ENCODE assay signal across 8 cellular contexts in genomic region chr15:40872791-40873526, GRCh38. TPM values are rescaled to one million over a fixed set of nuclear protein-coding genes. Genes with fewer than 3 reads are reported as not detected.
DNase-seq lines count a peak whose midpoint lies in the region; ATAC-seq and TF ChIP-seq lines count a peak whose summit lies in the region.
"Had no signal": no experiment of that assay in that cellular context is flagged by ENCODE, and none has a peak within 500 bp of the region (broad histone marks: within the 10 kb centered on the region; RNA-seq: fewer than 3 reads in every experiment).

No MANE protein-coding gene starts in this region.

- peaks cover 26% of the 10 kb centered on the region for H3K4me1 Mint-ChIP-seq in activated T-cell treated with anti-CD3 and anti-CD28 coated beads, Interleukin-2, amount 50 U/mL, for 24 hours (ENCODE audit: low read depth)
- peaks cover 20% of the 10 kb centered on the region for H3K4me1 Mint-ChIP-seq in endodermal cell
- H3K4me1 Mint-ChIP-seq in stimulated activated naive CD8-positive, alpha-beta T cell treated with anti-CD3 and anti-CD28 coated beads, Interleukin-15, amount 100 ng/mL, for 72 hours = peaks cover 31% of the 10 kb centered on the region

- peak overlapping the region; percentile 75 for H3K4me3 ChIP-seq in endodermal cell (ENCODE audit: low read length)

- DNase-seq in activated T-cell treated with anti-CD3 and anti-CD28 coated beads, Interleukin-2, amount 50 U/mL, for 24 hours = no peak
- DNase-seq in activated T-cell treated with anti-CD3 and anti-CD28 coated beads, Interleukin-2, amount 50 U/mL, for 1 hour = no peak
- DNase-seq in endodermal cell = peak; percentile 56
- DNase-seq in stimulated activated naive CD8-positive, alpha-beta T cell treated with anti-CD3 and anti-CD28 coated beads, Interleukin-15, amount 100 ng/mL, for 72 hours = no peak
- DNase-seq in T1000 (lab: John Stamatoyannopoulos, UW) = no peak
- DNase-seq in MV-4-11 (lab: John Stamatoyannopoulos, UW) = no peak

- H3K27ac ChIP-seq in endodermal cell (ENCODE audit: low read depth, low read length) = no peak overlapping the region

- no peak for ATAC-seq in stimulated activated naive CD8-positive, alpha-beta T cell treated with anti-CD3 and anti-CD28 coated beads, Interleukin-15, amount 100 ng/mL, for 72 hours

- H3K27ac Mint-ChIP-seq in activated T-cell treated with anti-CD3 and anti-CD28 coated beads, Interleukin-2, amount 50 U/mL, for 24 hours = no peak overlapping the region
- H3K27ac Mint-ChIP-seq in endodermal cell = no peak overlapping the region
- H3K27ac Mint-ChIP-seq in stimulated activated naive CD8-positive, alpha-beta T cell treated with anti-CD3 and anti-CD28 coated beads, Interleukin-15, amount 100 ng/mL, for 72 hours = no peak overlapping the region

- H3K27me3 Mint-ChIP-seq in activated T-cell treated with anti-CD3 and anti-CD28 coated beads, Interleukin-2, amount 50 U/mL, for 24 hours = peaks cover 13% of the 10 kb centered on the region
- peaks cover 3% of the 10 kb centered on the region for H3K27me3 Mint-ChIP-seq in endodermal cell (ENCODE audit: insufficient read depth)
- peaks cover 33% of the 10 kb centered on the region for H3K27me3 Mint-ChIP-seq in stimulated activated naive CD8-positive, alpha-beta T cell treated with anti-CD3 and anti-CD28 coated beads, Interleukin-15, amount 100 ng/mL, for 72 hours

- H3K9me3 Mint-ChIP-seq in activated T-cell treated with anti-CD3 and anti-CD28 coated beads, Interleukin-2, amount 50 U/mL, for 24 hours = no peaks in the 10 kb centered on the region
- no peaks in the 10 kb centered on the region for H3K9me3 Mint-ChIP-seq in endodermal cell
- no peaks in the 10 kb centered on the region for H3K9me3 Mint-ChIP-seq in stimulated activated naive CD8-positive, alpha-beta T cell treated with anti-CD3 and anti-CD28 coated beads, Interleukin-15, amount 100 ng/mL, for 72 hours

- no peak overlapping the region for H3K9ac ChIP-seq in endodermal cell (ENCODE audit: extremely low read depth, low read length, poor library complexity, severe bottlenecking)

- TF ChIP-seq CTCF in endodermal cell (conservative IDR thresholded peaks at IDR 0.05) = no peak

- H3K4me3 Mint-ChIP-seq in activated T-cell treated with anti-CD3 and anti-CD28 coated beads, Interleukin-2, amount 50 U/mL, for 24 hours = peak overlapping the region; percentile 73
- H3K4me3 Mint-ChIP-seq in endodermal cell = peak overlapping the region; percentile 62
- H3K4me3 Mint-ChIP-seq in stimulated activated naive CD8-positive, alpha-beta T cell treated with anti-CD3 and anti-CD28 coated beads, Interleukin-15, amount 100 ng/mL, for 72 hours = peak overlapping the region; percentile 71 to 92

- no peaks in the 10 kb centered on the region for H3K36me3 ChIP-seq in endodermal cell (ENCODE audit: control insufficient read depth, insufficient read depth, low read length)

- no peaks in the 10 kb centered on the region for H3K36me3 Mint-ChIP-seq in activated T-cell treated with anti-CD3 and anti-CD28 coated beads, Interleukin-2, amount 50 U/mL, for 24 hours (ENCODE audit: low read depth)
- no peaks in the 10 kb centered on the region for H3K36me3 Mint-ChIP-seq in endodermal cell (ENCODE audit: low read depth)

- H3K9me3 ChIP-seq in endodermal cell (ENCODE audit: control insufficient read depth, low read length) = no peaks in the 10 kb centered on the region

- WGBS in endodermal cell (ENCODE audit: insufficient coverage in 1 of 2, insufficient read length in 1 of 2), 2 experiments = 80 to 87% methylated on average over 17 to 27 of the region's 27 CpGs

- peaks cover 6% of the 10 kb centered on the region for H3K27me3 ChIP-seq in endodermal cell (ENCODE audit: control insufficient read depth, insufficient read depth, low read length, poor library complexity, severe bottlenecking)

- H3K4me1 ChIP-seq in endodermal cell (ENCODE audit: control insufficient read depth, insufficient read depth, low read length) = no peaks in the 10 kb centered on the region

RNA-seq across cellular contexts. Expression of gene RHOV, which starts 1.1 kb away (rescaled TPM):
- 1 to 10 TPM; 1.8 to 2.8 TPM for total RNA-seq in endodermal cell
- 0.39 TPM for polyA plus RNA-seq in endodermal cell (2013, experiment 1 of 2)
- 0.50 TPM for polyA plus RNA-seq in endodermal cell (2013, experiment 2 of 2)
- total RNA-seq: fibroblast of villous mesenchyme had no signal

RNA-seq across cellular contexts. Expression of gene VPS18, which starts 21.3 kb away (rescaled TPM):
- total RNA-seq in endodermal cell = 10 to 100 TPM; 26.6 to 29.0 TPM
- polyA plus RNA-seq in endodermal cell (2013, experiment 1 of 2) = 14.6 TPM
- 13.9 TPM for polyA plus RNA-seq in endodermal cell (2013, experiment 2 of 2)

RNA-seq across cellular contexts. Expression of gene SPINT1, which starts 29.1 kb away (rescaled TPM):
- total RNA-seq in endodermal cell = 100 to 1,000 TPM; 129 to 141 TPM
- 20.7 TPM for polyA plus RNA-seq in endodermal cell (2013, experiment 1 of 2)
- 13.5 TPM for polyA plus RNA-seq in endodermal cell (2013, experiment 2 of 2)

RNA-seq across cellular contexts. Expression of gene PPP1R14D, which starts 44.5 kb away (rescaled TPM):
- total RNA-seq in endodermal cell = not detected
- not detected for polyA plus RNA-seq in endodermal cell (2013, experiment 1 of 2)
- not detected for polyA plus RNA-seq in endodermal cell (2013, experiment 2 of 2)
- total RNA-seq: fibroblast of villous mesenchyme, M059J had no signal

RNA-seq across cellular contexts. Expression of gene DLL4, which starts 56.2 kb away (rescaled TPM):
- total RNA-seq in endodermal cell = under 1 TPM; 0.20 to 0.64 TPM
- 0.64 TPM for polyA plus RNA-seq in endodermal cell (2013, experiment 1 of 2)
- 0.66 TPM for polyA plus RNA-seq in endodermal cell (2013, experiment 2 of 2)
